ENCODE assay signal across 27 cellular contexts in the genomic region with DNA sequence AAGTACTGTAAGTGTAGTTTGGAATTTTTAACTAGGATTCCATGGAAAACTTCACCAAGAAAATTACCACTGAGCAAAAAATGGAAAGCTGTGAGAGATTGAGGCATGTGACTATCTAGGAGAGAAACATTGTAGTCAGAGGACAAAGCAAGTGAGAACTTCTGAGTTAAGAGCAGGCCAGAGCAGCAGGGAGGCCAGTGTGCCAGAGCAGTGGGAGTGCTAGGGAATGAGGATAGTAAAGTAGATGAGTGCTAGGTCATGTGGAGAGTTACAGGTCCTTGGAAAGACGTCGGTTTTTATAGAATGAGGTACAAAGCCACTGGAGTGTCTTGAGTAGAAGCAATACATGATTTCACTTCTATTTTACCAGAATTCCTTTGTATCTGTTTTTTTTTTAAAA. TPM values are rescaled to one million over a fixed set of nuclear protein-coding genes. Genes with fewer than 3 reads are reported as not detected.
"Had no signal": no experiment of that assay in that cellular context is flagged by ENCODE, and none has a peak within 500 bp of the region (broad histone marks: within the 10 kb centered on the region; RNA-seq: fewer than 3 reads in every experiment).

No MANE protein-coding gene starts in this region.

- H3K9me3 Mint-ChIP-seq: natural killer cell treated with Interleukin-12 subunit alpha and Interleukin-12 subunit beta and Interleukin-15 and Interleukin-18, amount 100 ng/mL, for 72 hours; stimulated activated naive CD8-positive, alpha-beta T cell treated with anti-CD3 and anti-CD28 coated beads, Interleukin-15, Interleukin-2, amounts not matched to agents 100 ng/mL and 50 ng/mL, for 24 hours had no signal

- H3K36me3 ChIP-seq: heart right ventricle, left ventricle myocardium inferior, neutrophil, right atrium auricular region, right lobe of liver, thyroid gland, transverse colon, upper lobe of left lung, vagina had no signal

- H3K9ac ChIP-seq: parathyroid adenoma had no signal

- H2AFZ ChIP-seq: parathyroid adenoma had no signal

- DNase-seq: glutamatergic neuron; heart right ventricle; hippocampal formation; islet precursor cell; left ventricle myocardium inferior; midbrain; mucosa of descending colon; naive thymus-derived CD4-positive, alpha-beta T cell; occipital lobe; right lobe of liver; stimulated activated CD4-positive, alpha-beta T cell treated with anti-CD3 and anti-CD28 coated beads, Interleukin-12 subunit alpha, Interleukin-12 subunit beta, amount 100 ng/mL, for 4 hours; stimulated activated CD4-positive, alpha-beta T cell treated with anti-CD3 and anti-CD28 coated beads, Interleukin-15, amount 100 ng/mL, for 24 hours; stimulated activated CD4-positive, alpha-beta T cell treated with anti-CD3 and anti-CD28 coated beads, Interleukin-2, amount 100 ng/mL, for 24 hours; stimulated activated CD4-positive, alpha-beta T cell treated with anti-CD3 and anti-CD28 coated beads, Interleukin-4, amount 100 ng/mL, for 1 hour; stimulated activated naive CD4-positive, alpha-beta T cell; thyroid gland; transverse colon; upper lobe of left lung had no signal

- H3K27ac Mint-ChIP-seq: naive thymus-derived CD4-positive, alpha-beta T cell; natural killer cell treated with Interleukin-12 subunit alpha and Interleukin-12 subunit beta and Interleukin-15 and Interleukin-18, amount 100 ng/mL, for 72 hours; stimulated activated effector memory CD8-positive, alpha-beta T cell treated with anti-CD3 and anti-CD28 coated beads, Interleukin-12 subunit alpha, Interleukin-12 subunit beta, amount 100 ng/mL, for 72 hours; stimulated activated naive CD8-positive, alpha-beta T cell treated with anti-CD3 and anti-CD28 coated beads, Interleukin-15, Interleukin-2, amounts not matched to agents 100 ng/mL and 50 ng/mL, for 24 hours had no signal

- H3K4me1 ChIP-seq: parathyroid adenoma, right atrium auricular region, right lobe of liver, thyroid gland, transverse colon, vagina had no signal

- H3K4me1 Mint-ChIP-seq: naive thymus-derived CD4-positive, alpha-beta T cell; stimulated activated effector memory CD8-positive, alpha-beta T cell treated with anti-CD3 and anti-CD28 coated beads, Interleukin-12 subunit alpha, Interleukin-12 subunit beta, amount 100 ng/mL, for 72 hours had no signal

- H3K27me3 ChIP-seq: heart right ventricle, neutrophil, right atrium auricular region, right lobe of liver, thyroid gland, transverse colon, upper lobe of left lung, vagina had no signal

- ATAC-seq: heart right ventricle; mucosa of descending colon; naive thymus-derived CD4-positive, alpha-beta T cell; natural killer cell treated with Interleukin-12 subunit alpha and Interleukin-12 subunit beta and Interleukin-15 and Interleukin-18, amount 100 ng/mL, for 72 hours; right lobe of liver; stimulated activated effector memory CD8-positive, alpha-beta T cell treated with anti-CD3 and anti-CD28 coated beads, Interleukin-12 subunit alpha, Interleukin-12 subunit beta, amount 100 ng/mL, for 72 hours had no signal

- H3K27me3 Mint-ChIP-seq: naive thymus-derived CD4-positive, alpha-beta T cell; natural killer cell treated with Interleukin-12 subunit alpha and Interleukin-12 subunit beta and Interleukin-15 and Interleukin-18, amount 100 ng/mL, for 72 hours; stimulated activated naive CD8-positive, alpha-beta T cell treated with anti-CD3 and anti-CD28 coated beads, Interleukin-15, Interleukin-2, amounts not matched to agents 100 ng/mL and 50 ng/mL, for 24 hours had no signal

- H3K27ac ChIP-seq: heart right ventricle, left ventricle myocardium inferior, neutrophil, parathyroid adenoma, right atrium auricular region, right lobe of liver, skin epidermis, thyroid gland, transverse colon, upper lobe of left lung, vagina had no signal

- H3K4me3 ChIP-seq: heart right ventricle, left ventricle myocardium inferior, lung, mucosa of descending colon, right atrium auricular region, right lobe of liver, skin epidermis, thyroid gland, transverse colon, upper lobe of left lung, vagina had no signal

- H3K4me3 Mint-ChIP-seq: naive thymus-derived CD4-positive, alpha-beta T cell; natural killer cell treated with Interleukin-12 subunit alpha and Interleukin-12 subunit beta and Interleukin-15 and Interleukin-18, amount 100 ng/mL, for 72 hours; stimulated activated effector memory CD8-positive, alpha-beta T cell treated with anti-CD3 and anti-CD28 coated beads, Interleukin-12 subunit alpha, Interleukin-12 subunit beta, amount 100 ng/mL, for 72 hours; stimulated activated naive CD8-positive, alpha-beta T cell treated with anti-CD3 and anti-CD28 coated beads, Interleukin-15, Interleukin-2, amounts not matched to agents 100 ng/mL and 50 ng/mL, for 24 hours had no signal

- H3K9me3 ChIP-seq: heart right ventricle, left ventricle myocardium inferior, mucosa of descending colon, neutrophil, right atrium auricular region, right lobe of liver, thyroid gland, transverse colon, upper lobe of left lung, vagina had no signal

- H3K36me3 Mint-ChIP-seq: naive thymus-derived CD4-positive, alpha-beta T cell; natural killer cell treated with Interleukin-12 subunit alpha and Interleukin-12 subunit beta and Interleukin-15 and Interleukin-18, amount 100 ng/mL, for 72 hours; stimulated activated effector memory CD8-positive, alpha-beta T cell treated with anti-CD3 and anti-CD28 coated beads, Interleukin-12 subunit alpha, Interleukin-12 subunit beta, amount 100 ng/mL, for 72 hours had no signal

- H3K79me2 ChIP-seq: parathyroid adenoma had no signal

RNA-seq across cellular contexts. Expression of a gene that starts 52.7 kb away (rescaled TPM):
- polyA plus RNA-seq: naive thymus-derived CD4-positive, alpha-beta T cell had no signal
